ENCODE assay signal across 27 cellular contexts in genomic region chr17:12388206-12388605, GRCh38.
DNase-seq lines count a peak whose midpoint lies in the region; TF ChIP-seq lines count a peak whose summit lies in the region.
"Had no signal": no experiment of that assay in that cellular context is flagged by ENCODE, and none has a peak within 500 bp of the region (broad histone marks: within the 10 kb centered on the region; RNA-seq: fewer than 3 reads in every experiment).

No MANE protein-coding gene starts in this region.

- H3K36me3 Mint-ChIP-seq in activated CD4-positive, alpha-beta T cell treated with anti-CD3 and anti-CD28 coated beads, Interleukin-2, amount 10 ng/mL, durations not matched to agents 24 days and 14 days (ENCODE audit: low read depth), result no peaks in the 10 kb centered on the region
- H3K36me3 Mint-ChIP-seq: CD8-positive, alpha-beta memory T cell had no signal

- no peak overlapping the region for H3K4me3 Mint-ChIP-seq in activated CD4-positive, alpha-beta T cell treated with anti-CD3 and anti-CD28 coated beads, Interleukin-2, amount 10 ng/mL, durations not matched to agents 24 days and 14 days
- H3K4me3 Mint-ChIP-seq: CD8-positive, alpha-beta memory T cell; central memory CD8-positive, alpha-beta T cell; neural crest cell; T-helper 1 cell treated with Interleukin-12 subunit alpha and Interleukin-12 subunit beta and Interleukin-4 antibody, amounts not matched to agents 30 μg/mL and 1 μg/mL, for 36 hours had no signal

- peak; percentile 76 for DNase-seq in AG20443 (ENCODE audit: low spot score)
- DNase-seq in HT1080 (ENCODE audit: low read depth), result peak; percentile 5
- DNase-seq in choroid plexus epithelial cell (ENCODE audit: low read depth), result peak; percentile 32
- peak; percentile 12 for DNase-seq in kidney tubule cell (ENCODE audit: low spot score)
- no peak for DNase-seq in SHP77 treated with DMSO at 0.1 percent for 48 hours (lab: John Stamatoyannopoulos, UW)
- no peak for DNase-seq in activated T-cell treated with anti-CD3 and anti-CD28 coated beads, Interleukin-2, amount 50 U/mL, for 1 hour
- DNase-seq in NCI-H1694 treated with DMSO at 0.1 percent for 48 hours (lab: John Stamatoyannopoulos, UW), result no peak
- no peak for DNase-seq in activated CD4-positive, alpha-beta T cell treated with anti-CD3 and anti-CD28 coated beads, Interleukin-2, amount 10 ng/mL, durations not matched to agents 24 days and 14 days
- DNase-seq: ACHN; activated CD4-positive, alpha-beta T cell treated with anti-CD3 and anti-CD28 coated beads, Interleukin-2, amount 50 U/mL, for 1 hour; activated effector memory CD4-positive, alpha-beta T cell treated with Interleukin-2 at 50 U/mL for 16 hours; adrenal gland; CD8-positive, alpha-beta memory T cell; Karpas-422; left ventricle myocardium inferior; NCI-H1105; NCI-H2107; NCI-H510A; Peyer's patch; psoas muscle; stimulated activated naive CD4-positive, alpha-beta T cell treated with Interleukin-2 at 50 U/mL for 16 hours; tibial artery had no signal

- H3K4me3 ChIP-seq in choroid plexus epithelial cell (ENCODE audit: low read depth, low read length), result no peak overlapping the region
- H3K4me3 ChIP-seq: adrenal gland, left ventricle myocardium inferior, Peyer's patch, psoas muscle, SJSA1, skin epidermis, tibial artery had no signal

- H3K4me1 Mint-ChIP-seq in activated CD4-positive, alpha-beta T cell treated with anti-CD3 and anti-CD28 coated beads, Interleukin-2, amount 10 ng/mL, durations not matched to agents 24 days and 14 days, result no peaks in the 10 kb centered on the region
- H3K4me1 Mint-ChIP-seq: CD8-positive, alpha-beta memory T cell; central memory CD8-positive, alpha-beta T cell; neural crest cell had no signal

- no peaks in the 10 kb centered on the region for H3K9me3 Mint-ChIP-seq in activated CD4-positive, alpha-beta T cell treated with anti-CD3 and anti-CD28 coated beads, Interleukin-2, amount 10 ng/mL, durations not matched to agents 24 days and 14 days
- H3K9me3 Mint-ChIP-seq: central memory CD8-positive, alpha-beta T cell; neural crest cell had no signal

- H3K27me3 Mint-ChIP-seq in activated CD4-positive, alpha-beta T cell treated with anti-CD3 and anti-CD28 coated beads, Interleukin-2, amount 10 ng/mL, durations not matched to agents 24 days and 14 days, result no peaks in the 10 kb centered on the region
- H3K27me3 Mint-ChIP-seq: CD8-positive, alpha-beta memory T cell; central memory CD8-positive, alpha-beta T cell had no signal

- intact Hi-C loops in activated CD4-positive, alpha-beta T cell treated with anti-CD3 and anti-CD28 coated beads, Interleukin-2, amount 10 ng/mL, durations not matched to agents 24 days and 14 days (cut with micrococcal nuclease), result no loop called here

- no peak for TF ChIP-seq CTCF in choroid plexus epithelial cell (conservative IDR thresholded peaks at IDR 0.05; ENCODE audit: low read depth, low read length)

- no peak overlapping the region for H3K27ac Mint-ChIP-seq in activated CD4-positive, alpha-beta T cell treated with anti-CD3 and anti-CD28 coated beads, Interleukin-2, amount 10 ng/mL, durations not matched to agents 24 days and 14 days
- H3K27ac Mint-ChIP-seq: CD8-positive, alpha-beta memory T cell; T-helper 1 cell treated with Interleukin-12 subunit alpha and Interleukin-12 subunit beta and Interleukin-4 antibody, amounts not matched to agents 30 μg/mL and 1 μg/mL, for 36 hours had no signal

Comparison
In these comparisons a context has a peak if more than half of its experiments do, and no peak if none do; other contexts are left out.
1. DNase-seq: peak in AG20443 (single experiment), HT1080 (single experiment), choroid plexus epithelial cell (single experiment) and kidney tubule cell (single experiment); none in SHP77 treated with DMSO at 0.1 percent for 48 hours (single experiment), activated T-cell treated with anti-CD3 and anti-CD28 coated beads, Interleukin-2, amount 50 U/mL, for 1 hour (single experiment), NCI-H1694 treated with DMSO at 0.1 percent for 48 hours (single experiment) and activated CD4-positive, alpha-beta T cell treated with anti-CD3 and anti-CD28 coated beads, Interleukin-2, amount 10 ng/mL, durations not matched to agents 24 days and 14 days (single experiment).